ENCODE assay signal across 15 cellular contexts in genomic region chr16:12440233-12440530, GRCh38.
DNase-seq lines count a peak whose midpoint lies in the region; ATAC-seq lines count a peak whose summit lies in the region.
"Had no signal": no experiment of that assay in that cellular context is flagged by ENCODE, and none has a peak within 500 bp of the region (broad histone marks: within the 10 kb centered on the region; RNA-seq: fewer than 3 reads in every experiment).

No MANE protein-coding gene starts in this region.

- no peaks in the 10 kb centered on the region for H3K9me3 ChIP-seq in adipocyte (ENCODE audit: control insufficient read depth, low read length)
- H3K9me3 ChIP-seq: HAP-1 had no signal

- H3K4me3 Mint-ChIP-seq in stimulated activated memory B cell treated with anti-CD40 and anti-IgM and Interleukin-4, amounts not matched to agents 10 μg/mL and 1 μg/mL and 100 μg/mL, for 72 hours, result no peak overlapping the region
- H3K4me3 Mint-ChIP-seq: B cell; CD4-positive, CD25-positive, alpha-beta regulatory T cell had no signal

- peaks cover 10% of the 10 kb centered on the region for H3K9me3 Mint-ChIP-seq in stimulated activated memory B cell treated with anti-CD40 and anti-IgM and Interleukin-4, amounts not matched to agents 10 μg/mL and 1 μg/mL and 100 μg/mL, for 72 hours

- H3K27me3 ChIP-seq in adipocyte (replicated peaks; ENCODE audit: control insufficient read depth, insufficient read depth, low read length), result no peaks in the 10 kb centered on the region

- peaks cover 11% of the 10 kb centered on the region for H3K4me1 ChIP-seq in adipocyte (ENCODE audit: control insufficient read depth, insufficient read depth, low read length)
- H3K4me1 ChIP-seq: HAP-1 had no signal

- peaks cover 4% of the 10 kb centered on the region for H3K36me3 ChIP-seq in adipocyte (ENCODE audit: control insufficient read depth, insufficient read depth, low read length, severe bottlenecking)
- H3K36me3 ChIP-seq: HAP-1 had no signal

- H3K27me3 Mint-ChIP-seq in stimulated activated memory B cell treated with anti-CD40 and anti-IgM and Interleukin-4, amounts not matched to agents 10 μg/mL and 1 μg/mL and 100 μg/mL, for 72 hours, result no peaks in the 10 kb centered on the region
- H3K27me3 Mint-ChIP-seq: B cell; CD4-positive, CD25-positive, alpha-beta regulatory T cell had no signal

- no peak overlapping the region for H3K9ac ChIP-seq in adipocyte (ENCODE audit: low read length)

- H3K36me3 Mint-ChIP-seq in stimulated activated memory B cell treated with anti-CD40 and anti-IgM and Interleukin-4, amounts not matched to agents 10 μg/mL and 1 μg/mL and 100 μg/mL, for 72 hours, result peaks cover 71% of the 10 kb centered on the region

- intact Hi-C loops in left cardiac atrium (cut with DNase I), result no loop called here
- intact Hi-C loops in cardiac septum (cut with DNase I), result no loop called here

- no peak overlapping the region for H3K27ac Mint-ChIP-seq in stimulated activated memory B cell treated with anti-CD40 and anti-IgM and Interleukin-4, amounts not matched to agents 10 μg/mL and 1 μg/mL and 100 μg/mL, for 72 hours
- H3K27ac Mint-ChIP-seq: B cell had no signal

- H3K4me3 ChIP-seq in adipocyte (ENCODE audit: low read length), result no peak overlapping the region
- H3K4me3 ChIP-seq: HAP-1, PC-9 had no signal

- H3K4me1 Mint-ChIP-seq in stimulated activated memory B cell treated with anti-CD40 and anti-IgM and Interleukin-4, amounts not matched to agents 10 μg/mL and 1 μg/mL and 100 μg/mL, for 72 hours, result peaks cover 8% of the 10 kb centered on the region

- ATAC-seq in left cardiac atrium (peak; percentile 53 to 65), GM21737 (IDR thresholded peaks at IDR 0.05; ENCODE audit: unreplicated experiment) (no peak)
- no peak for ATAC-seq in stimulated activated memory B cell treated with anti-CD40 and anti-IgM and Interleukin-4, amounts not matched to agents 10 μg/mL and 1 μg/mL and 100 μg/mL, for 72 hours

- no peak for DNase-seq in left cardiac atrium
- no peak for DNase-seq in cardiac septum (ENCODE audit: low spot score)
- peak; percentile 53 for DNase-seq in adipocyte (ENCODE audit: low read depth)
- peak; percentile 29 for DNase-seq in fibroblast of peridontal ligament (ENCODE audit: extremely low read depth)
- no peak for DNase-seq in NOMO-1 (lab: John Stamatoyannopoulos, UW; ENCODE audit: unreplicated experiment in 2 of 2)
- DNase-seq in occipital lobe (lab: John Stamatoyannopoulos, UW), result no peak
- DNase-seq: CD4-positive, CD25-positive, alpha-beta regulatory T cell; KBM-7; MV-4-11; NCI-H1436; PC-9 had no signal

Comparison
In these comparisons a context has a peak if more than half of its experiments do, and no peak if none do; other contexts are left out.
1. ATAC-seq: peak in left cardiac atrium (2 of 2); none in stimulated activated memory B cell treated with anti-CD40 and anti-IgM and Interleukin-4, amounts not matched to agents 10 μg/mL and 1 μg/mL and 100 μg/mL, for 72 hours (single experiment) and GM21737 (single experiment).
2. DNase-seq: peak in adipocyte (single experiment) and fibroblast of peridontal ligament (single experiment); none in left cardiac atrium (single experiment), cardiac septum (single experiment), NOMO-1 (0 of 2) and occipital lobe (single experiment).